In the genomic region with DNA sequence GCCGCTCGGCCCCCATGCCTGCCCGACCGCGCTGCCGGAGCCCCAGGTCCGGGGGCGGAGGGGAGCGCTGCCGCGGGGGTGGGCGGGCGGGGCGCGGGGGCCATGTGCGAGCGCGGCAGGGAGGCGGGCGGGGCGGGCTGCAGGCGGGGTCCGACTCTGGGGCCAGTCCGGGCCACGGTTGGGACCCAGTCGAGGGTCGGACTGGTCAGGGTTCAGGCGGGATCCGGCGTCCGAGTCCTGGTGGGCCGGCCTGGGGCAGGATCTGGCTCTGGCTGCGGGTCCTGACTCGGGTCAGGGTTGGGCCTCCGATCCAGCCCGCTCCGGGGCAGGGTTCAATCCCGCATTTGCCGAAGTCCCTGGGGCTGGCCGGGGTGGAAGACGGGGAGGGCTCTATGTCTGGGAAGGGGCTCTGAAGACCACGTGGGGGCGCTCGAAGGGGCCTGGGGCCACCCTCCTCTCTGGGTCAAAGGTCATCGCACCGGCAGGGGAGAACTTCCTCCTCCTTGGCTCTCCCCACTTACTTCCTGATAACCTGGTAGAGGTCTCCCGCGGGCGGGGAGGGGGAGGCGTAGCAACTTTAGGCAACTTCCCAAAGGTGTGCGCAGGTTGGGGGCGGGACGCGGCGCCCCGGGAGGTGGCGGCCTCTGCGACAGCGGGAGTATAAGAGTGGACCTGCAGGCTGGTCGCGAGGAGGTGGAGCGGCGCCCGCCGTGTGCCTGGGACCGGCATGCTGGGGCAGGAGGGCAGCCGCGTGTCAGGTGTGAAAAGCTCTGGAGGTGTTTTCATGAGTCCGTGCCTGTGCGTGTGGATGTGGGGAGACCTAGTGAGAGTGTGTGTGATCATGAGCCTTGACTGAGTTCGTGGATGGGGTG, we compare ENCODE assay signal across 8 cellular contexts. TPM values are rescaled to one million over a fixed set of nuclear protein-coding genes. Genes with fewer than 3 reads are reported as not detected.
DNase-seq lines count a peak whose midpoint lies in the region; ATAC-seq, FAIRE-seq and TF ChIP-seq lines count a peak whose summit lies in the region.

No MANE protein-coding gene starts in this region.

- peak overlapping the region; percentile 82 for H3K9ac ChIP-seq in iPS-18a (ENCODE audit: low read length)

- peak overlapping the region; percentile 80 for H3K4me3 ChIP-seq in iPS-18a (ENCODE audit: low read length)
- H3K4me3 ChIP-seq in small intestine (ENCODE audit: low read depth in 1 of 2, low read length in 2 of 2), result peak overlapping the region; percentile 48 to 93

- H3K4me3 Mint-ChIP-seq in T-helper 1 cell treated with Interleukin-12 subunit alpha and Interleukin-12 subunit beta and Interleukin-4 antibody, amounts not matched to agents 30 μg/mL and 1 μg/mL, for 36 hours, result peak overlapping the region; percentile 96

- H3K27me3 ChIP-seq in iPS-18a (ENCODE audit: control insufficient read depth, insufficient read depth, low read length) (peaks cover 11% of the 10 kb centered on the region), small intestine (ENCODE audit: control insufficient read depth in 2 of 2, insufficient read depth in 2 of 2, low read length in 2 of 2) (no peaks in the 10 kb centered on the region)

- no peaks in the 10 kb centered on the region for H3K36me3 ChIP-seq in iPS-18a (ENCODE audit: control insufficient read depth, low read depth, low read length)
- no peaks in the 10 kb centered on the region for H3K36me3 ChIP-seq in small intestine (ENCODE audit: control insufficient read depth in 2 of 2, insufficient read depth in 2 of 2, low read length in 2 of 2)

- H3K27me3 Mint-ChIP-seq in T-helper 1 cell treated with Interleukin-12 subunit alpha and Interleukin-12 subunit beta and Interleukin-4 antibody, amounts not matched to agents 30 μg/mL and 1 μg/mL, for 36 hours (ENCODE audit: low read depth), result peaks cover 2% of the 10 kb centered on the region

- H3K27ac Mint-ChIP-seq in T-helper 1 cell treated with Interleukin-12 subunit alpha and Interleukin-12 subunit beta and Interleukin-4 antibody, amounts not matched to agents 30 μg/mL and 1 μg/mL, for 36 hours, result peak overlapping the region; percentile 90

- H3K4me1 ChIP-seq in iPS-18a (ENCODE audit: control insufficient read depth, low read depth, low read length) (peaks cover 10% of the 10 kb centered on the region), small intestine (ENCODE audit: control insufficient read depth in 2 of 2, insufficient read depth in 1 of 2, low read depth in 1 of 2, low read length in 1 of 2) (peaks cover 0 to 2% of the 10 kb centered on the region in 2 donors)

- DNase-seq in D721Med (ENCODE audit: insufficient read length, low spot score) (no peak), LHCN-M2 (ENCODE audit: low read depth) (peak; percentile 63), anterior cingulate cortex (lab: John Stamatoyannopoulos, UW) (peak in 46 of 58 donors; percentile 16 to 75 (median 58)), small intestine (peak; percentile 94), urothelium cell line (ENCODE audit: low spot score) (no peak)

- no peaks in the 10 kb centered on the region for H3K9me3 ChIP-seq in iPS-18a (ENCODE audit: control insufficient read depth, low read depth, low read length)
- H3K9me3 ChIP-seq in small intestine (ENCODE audit: control insufficient read depth, low read depth), result no peaks in the 10 kb centered on the region

- ATAC-seq in GM21515 (IDR thresholded peaks at IDR 0.05; ENCODE audit: unreplicated experiment), result peak; percentile 24

- WGBS in small intestine, 3 donors, result 0 to 1% (median 1%) methylated on average over 31 to 71 of the region's 71 CpGs

- FAIRE-seq in D721Med (lab: Jason Lieb, UNC), result no peak
- no peak for FAIRE-seq in small intestine (lab: Jason Lieb, UNC)
- no peak for FAIRE-seq in urothelium cell line (lab: Jason Lieb, UNC)

- peaks cover 7% of the 10 kb centered on the region for H3K36me3 Mint-ChIP-seq in T-helper 1 cell treated with Interleukin-12 subunit alpha and Interleukin-12 subunit beta and Interleukin-4 antibody, amounts not matched to agents 30 μg/mL and 1 μg/mL, for 36 hours (ENCODE audit: low read depth)

- H3K9me3 Mint-ChIP-seq in T-helper 1 cell treated with Interleukin-12 subunit alpha and Interleukin-12 subunit beta and Interleukin-4 antibody, amounts not matched to agents 30 μg/mL and 1 μg/mL, for 36 hours, result no peaks in the 10 kb centered on the region

- peak; percentile 34 for TF ChIP-seq CTCF in D721Med (IDR thresholded peaks at IDR 0.05; ENCODE audit: insufficient read depth, missing control alignments)

- peaks cover 18% of the 10 kb centered on the region for H3K4me1 Mint-ChIP-seq in T-helper 1 cell treated with Interleukin-12 subunit alpha and Interleukin-12 subunit beta and Interleukin-4 antibody, amounts not matched to agents 30 μg/mL and 1 μg/mL, for 36 hours (ENCODE audit: low read depth)

- H3K27ac ChIP-seq in iPS-18a (ENCODE audit: low read length) (no peak overlapping the region), small intestine (ENCODE audit: low read depth in 1 of 2, low read length in 1 of 2) (peak overlapping the region; percentile 87 to 88)

RNA-seq across cellular contexts. Expression of a gene that starts 0.6 kb away (rescaled TPM):
- total RNA-seq in LHCN-M2 (2014; rRNA removed), result 58.2 and 59.8 TPM in 2 replicates
- polyA plus RNA-seq in LHCN-M2 (2012), result 21.6 TPM
- polyA plus RNA-seq in small intestine, result 100 to 1,000 TPM; 192 to 417 (median 404) TPM

RNA-seq across cellular contexts. Expression of a gene that starts 5.8 kb away (rescaled TPM):
- total RNA-seq in LHCN-M2 (2014; rRNA removed), result 0.29 TPM in 1 of 2 replicates, not detected in the other
- polyA plus RNA-seq in LHCN-M2 (2012), result 0.17 TPM
- polyA plus RNA-seq in small intestine, result under 1 TPM in 1 of 3 donors, not detected in 2; 0.58 TPM

RNA-seq across cellular contexts. Expression of a gene that starts 11.4 kb away (rescaled TPM):
- 261 and 366 TPM in 2 replicates for total RNA-seq in LHCN-M2 (2014; rRNA removed)
- polyA plus RNA-seq in LHCN-M2 (2012), result 391 TPM
- polyA plus RNA-seq in small intestine, result 100 to 1,000 TPM in 2 of 3 donors, 10 to 100 TPM in 1; 99.3 to 188 (median 171) TPM

RNA-seq across cellular contexts. Expression of a gene that starts 12.0 kb away (rescaled TPM):
- 215 and 240 TPM in 2 replicates for total RNA-seq in LHCN-M2 (2014; rRNA removed)
- 527 TPM for polyA plus RNA-seq in LHCN-M2 (2012)
- polyA plus RNA-seq in small intestine, result 100 to 1,000 TPM; 477 to 668 (median 619) TPM

RNA-seq across cellular contexts. Expression of a gene that starts 14.8 kb away (rescaled TPM):
- not detected in 2 replicates for total RNA-seq in LHCN-M2 (2014; rRNA removed)
- not detected for polyA plus RNA-seq in LHCN-M2 (2012)
- polyA plus RNA-seq in small intestine, result not detected

Comparison
In these comparisons a context has a peak if more than half of its experiments do, and no peak if none do; other contexts are left out.
1. DNase-seq: peak in LHCN-M2 (single experiment), anterior cingulate cortex (46 of 58) and small intestine (single experiment); none in D721Med (single experiment) and urothelium cell line (single experiment).